Comparison of ENCODE assay signal across 19 cellular contexts in genomic region chr14:100675664-100676063, GRCh38. TPM values are rescaled to one million over a fixed set of nuclear protein-coding genes. Genes with fewer than 3 reads are reported as not detected.
"Had no signal": no experiment of that assay in that cellular context is flagged by ENCODE, and none has a peak within 500 bp of the region (broad histone marks: within the 10 kb centered on the region; RNA-seq: fewer than 3 reads in every experiment).

No MANE protein-coding gene starts in this region.

- H3K9me3 ChIP-seq: adrenal gland, body of pancreas, pancreas, testis had no signal

- H3K4me3 ChIP-seq: adrenal gland, body of pancreas, lung, pancreas, testis had no signal

- H3K27ac ChIP-seq: body of pancreas, pancreas, testis had no signal

- H3K27me3 ChIP-seq: adrenal gland, body of pancreas, testis had no signal

- DNase-seq: activated CD4-positive, alpha-beta T cell treated with anti-CD3 and anti-CD28 coated beads, Interleukin-2, amount 10 ng/mL, durations not matched to agents 24 days and 14 days; activated naive CD4-positive, alpha-beta T cell treated with anti-CD3 and anti-CD28 coated beads for 36 hours; activated T-cell treated with anti-CD3 and anti-CD28 coated beads for 4 hours; adrenal gland; body of pancreas; dermis blood vessel endothelial cell; endodermal cell; immature natural killer cell; left cardiac atrium; pancreas; stimulated activated CD4-positive, alpha-beta T cell treated with anti-CD3 and anti-CD28 coated beads, Interleukin-4, amount 100 ng/mL, for 24 hours; stimulated activated naive CD8-positive, alpha-beta T cell treated with anti-CD3 and anti-CD28 coated beads, Interleukin-15, amount 100 ng/mL, for 72 hours; testis had no signal

- ATAC-seq: activated T-helper 17 cell treated with anti-CD3 and anti-CD28 coated beads, Interleukin-2, amount 50 U/mL, for 72 hours; body of pancreas; left cardiac atrium; natural killer cell treated with Interleukin-12 subunit alpha and Interleukin-12 subunit beta and Interleukin-15 and Interleukin-18, amount 100 ng/mL, for 72 hours; pancreas; stimulated activated naive CD8-positive, alpha-beta T cell treated with anti-CD3 and anti-CD28 coated beads, Interleukin-15, amount 100 ng/mL, for 72 hours; WTC11 had no signal

- H3K36me3 ChIP-seq: adrenal gland, pancreas had no signal

RNA-seq across cellular contexts. Expression of gene DLK1, which starts 51.0 kb away (rescaled TPM):
- total RNA-seq: activated CD4-positive, alpha-beta T cell treated with anti-CD3 and anti-CD28 coated beads, Interleukin-2, amount 10 ng/mL, durations not matched to agents 24 days and 14 days; activated CD8-positive, alpha-beta memory T cell treated with anti-CD3 and anti-CD28 coated beads for 36 hours; activated naive CD4-positive, alpha-beta T cell treated with anti-CD3 and anti-CD28 coated beads for 36 hours; activated T-helper 17 cell treated with anti-CD3 and anti-CD28 coated beads, Interleukin-2, amount 50 U/mL, for 72 hours; dermis blood vessel endothelial cell; glomerular endothelial cell; natural killer cell treated with Interleukin-12 subunit alpha and Interleukin-12 subunit beta and Interleukin-15 and Interleukin-18, amount 100 ng/mL, for 72 hours had no signal
- polyA plus RNA-seq: immature natural killer cell had no signal
